Comparison of ENCODE assay signal across 24 cellular contexts in genomic region chr9:75461188-75461587, GRCh38.
"Had no signal": no experiment of that assay in that cellular context is flagged by ENCODE, and none has a peak within 500 bp of the region (broad histone marks: within the 10 kb centered on the region; RNA-seq: fewer than 3 reads in every experiment).

No MANE protein-coding gene starts in this region.

- H3K4me3 ChIP-seq: hepatocyte, lung, pancreas, prostate gland, spleen, stomach, thoracic aorta, transverse colon had no signal

- H3K4me2 ChIP-seq: hepatocyte had no signal

- ATAC-seq: effector memory CD8-positive, alpha-beta T cell; foreskin keratinocyte; left colon; left ventricle myocardium superior; natural killer cell treated with Interleukin-12 subunit alpha and Interleukin-12 subunit beta and Interleukin-15 and Interleukin-18, amount 100 ng/mL, for 72 hours; pancreas; sciatic nerve; stimulated activated naive B cell treated with anti-CD40 and anti-IgM and Interleukin-4, amounts not matched to agents 10 μg/mL and 1 μg/mL and 100 μg/mL, for 72 hours had no signal

- H3K27ac ChIP-seq: foreskin keratinocyte, hepatocyte, pancreas, prostate gland, spleen, stomach, thoracic aorta, transverse colon had no signal

- H3K36me3 ChIP-seq: pancreas, prostate gland, spleen, stomach, thoracic aorta, transverse colon had no signal

- H3K27me3 ChIP-seq: foreskin keratinocyte, hepatocyte, pancreas, spleen, stomach, transverse colon had no signal

- H2AFZ ChIP-seq: hepatocyte had no signal

- H3K27ac Mint-ChIP-seq: dendritic cell treated with granulocyte-macrophage colony-stimulating factor and Interleukin-4, amounts not matched to agents 40 ng/mL and 50 ng/mL, for 4 days; effector memory CD8-positive, alpha-beta T cell; natural killer cell treated with Interleukin-12 subunit alpha and Interleukin-12 subunit beta and Interleukin-15 and Interleukin-18, amount 100 ng/mL, for 72 hours; stimulated activated naive B cell treated with anti-CD40 and anti-IgM and Interleukin-4, amounts not matched to agents 10 μg/mL and 1 μg/mL and 100 μg/mL, for 72 hours had no signal

- H3K27me3 Mint-ChIP-seq: effector memory CD8-positive, alpha-beta T cell; natural killer cell treated with Interleukin-12 subunit alpha and Interleukin-12 subunit beta and Interleukin-15 and Interleukin-18, amount 100 ng/mL, for 72 hours; stimulated activated naive B cell treated with anti-CD40 and anti-IgM and Interleukin-4, amounts not matched to agents 10 μg/mL and 1 μg/mL and 100 μg/mL, for 72 hours had no signal

- DNase-seq: effector memory CD8-positive, alpha-beta T cell; foreskin keratinocyte; left colon; left ventricle myocardium superior; mesenchymal stem cell; midbrain; occipital lobe; pancreas; retina; spleen; stimulated activated CD4-positive, alpha-beta T cell treated with anti-CD3 and anti-CD28 coated beads, Interleukin-15, amount 100 ng/mL, for 24 hours; stimulated activated CD4-positive, alpha-beta T cell treated with anti-CD3 and anti-CD28 coated beads, Interleukin-1b, Interleukin-23, amount 100 ng/mL, for 48 hours; stimulated activated CD4-positive, alpha-beta T cell treated with anti-CD3 and anti-CD28 coated beads, Interleukin-4, amount 100 ng/mL, for 24 hours; stimulated activated naive B cell treated with anti-CD40 and anti-IgM and Interleukin-4, amounts not matched to agents 10 μg/mL and 1 μg/mL and 100 μg/mL, for 72 hours; stomach; substantia nigra; transverse colon had no signal

- H3K79me2 ChIP-seq: hepatocyte had no signal

- H3K9me3 Mint-ChIP-seq: dendritic cell treated with granulocyte-macrophage colony-stimulating factor and Interleukin-4, amounts not matched to agents 40 ng/mL and 50 ng/mL, for 4 days; effector memory CD8-positive, alpha-beta T cell; stimulated activated naive B cell treated with anti-CD40 and anti-IgM and Interleukin-4, amounts not matched to agents 10 μg/mL and 1 μg/mL and 100 μg/mL, for 72 hours had no signal

- H3K9me3 ChIP-seq: pancreas, prostate gland, spleen, stomach, thoracic aorta, transverse colon had no signal

- H3K4me3 Mint-ChIP-seq: dendritic cell treated with granulocyte-macrophage colony-stimulating factor and Interleukin-4, amounts not matched to agents 40 ng/mL and 50 ng/mL, for 4 days; effector memory CD8-positive, alpha-beta T cell; natural killer cell treated with Interleukin-12 subunit alpha and Interleukin-12 subunit beta and Interleukin-15 and Interleukin-18, amount 100 ng/mL, for 72 hours; stimulated activated naive B cell treated with anti-CD40 and anti-IgM and Interleukin-4, amounts not matched to agents 10 μg/mL and 1 μg/mL and 100 μg/mL, for 72 hours had no signal

- H3K4me1 Mint-ChIP-seq: stimulated activated naive B cell treated with anti-CD40 and anti-IgM and Interleukin-4, amounts not matched to agents 10 μg/mL and 1 μg/mL and 100 μg/mL, for 72 hours had no signal
